1 cellular context compared by ENCODE assay signal in the genomic region with DNA sequence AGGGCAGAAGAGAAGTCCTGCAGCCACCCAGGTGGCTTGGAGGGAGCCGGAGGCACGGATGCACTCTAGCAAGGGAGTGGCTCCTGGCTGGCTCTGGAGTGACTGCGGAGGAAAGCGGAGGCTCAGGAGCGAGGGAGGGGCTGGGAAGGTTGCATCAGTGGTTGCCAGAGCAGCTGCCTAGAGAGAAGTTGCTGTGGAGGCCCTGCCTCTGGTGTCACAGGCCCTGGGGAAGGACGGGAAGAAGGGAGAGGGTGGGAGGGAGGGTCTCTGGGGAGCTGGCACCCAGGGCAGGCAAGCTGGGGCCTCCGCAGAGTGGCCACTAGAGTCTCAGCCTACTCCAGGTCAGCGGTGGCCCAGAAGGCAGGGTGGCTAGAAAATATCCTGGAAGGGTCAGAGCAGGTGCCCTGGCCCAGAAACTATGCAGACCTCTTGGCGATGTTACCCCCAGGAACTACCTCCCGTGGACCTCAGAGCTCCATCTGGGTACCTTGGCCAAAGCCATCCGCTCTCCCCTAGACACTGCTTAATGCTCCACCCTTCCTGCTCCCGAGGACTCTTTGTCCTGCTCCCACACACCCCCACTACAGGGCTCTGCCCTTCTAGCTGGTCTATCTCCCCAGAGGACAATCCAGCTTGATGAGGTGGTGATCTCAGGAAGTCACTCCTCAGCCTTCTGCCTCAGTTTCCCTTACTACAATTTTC.
TF ChIP-seq lines count a peak whose summit lies in the region.

No MANE protein-coding gene starts in this region.

TF ChIP-seq in GM23338, 12 proteins besides CTCF, POLR2A, EP300 and RAD21 (continued from another document):
- TF ChIP-seq, protein P1, sequence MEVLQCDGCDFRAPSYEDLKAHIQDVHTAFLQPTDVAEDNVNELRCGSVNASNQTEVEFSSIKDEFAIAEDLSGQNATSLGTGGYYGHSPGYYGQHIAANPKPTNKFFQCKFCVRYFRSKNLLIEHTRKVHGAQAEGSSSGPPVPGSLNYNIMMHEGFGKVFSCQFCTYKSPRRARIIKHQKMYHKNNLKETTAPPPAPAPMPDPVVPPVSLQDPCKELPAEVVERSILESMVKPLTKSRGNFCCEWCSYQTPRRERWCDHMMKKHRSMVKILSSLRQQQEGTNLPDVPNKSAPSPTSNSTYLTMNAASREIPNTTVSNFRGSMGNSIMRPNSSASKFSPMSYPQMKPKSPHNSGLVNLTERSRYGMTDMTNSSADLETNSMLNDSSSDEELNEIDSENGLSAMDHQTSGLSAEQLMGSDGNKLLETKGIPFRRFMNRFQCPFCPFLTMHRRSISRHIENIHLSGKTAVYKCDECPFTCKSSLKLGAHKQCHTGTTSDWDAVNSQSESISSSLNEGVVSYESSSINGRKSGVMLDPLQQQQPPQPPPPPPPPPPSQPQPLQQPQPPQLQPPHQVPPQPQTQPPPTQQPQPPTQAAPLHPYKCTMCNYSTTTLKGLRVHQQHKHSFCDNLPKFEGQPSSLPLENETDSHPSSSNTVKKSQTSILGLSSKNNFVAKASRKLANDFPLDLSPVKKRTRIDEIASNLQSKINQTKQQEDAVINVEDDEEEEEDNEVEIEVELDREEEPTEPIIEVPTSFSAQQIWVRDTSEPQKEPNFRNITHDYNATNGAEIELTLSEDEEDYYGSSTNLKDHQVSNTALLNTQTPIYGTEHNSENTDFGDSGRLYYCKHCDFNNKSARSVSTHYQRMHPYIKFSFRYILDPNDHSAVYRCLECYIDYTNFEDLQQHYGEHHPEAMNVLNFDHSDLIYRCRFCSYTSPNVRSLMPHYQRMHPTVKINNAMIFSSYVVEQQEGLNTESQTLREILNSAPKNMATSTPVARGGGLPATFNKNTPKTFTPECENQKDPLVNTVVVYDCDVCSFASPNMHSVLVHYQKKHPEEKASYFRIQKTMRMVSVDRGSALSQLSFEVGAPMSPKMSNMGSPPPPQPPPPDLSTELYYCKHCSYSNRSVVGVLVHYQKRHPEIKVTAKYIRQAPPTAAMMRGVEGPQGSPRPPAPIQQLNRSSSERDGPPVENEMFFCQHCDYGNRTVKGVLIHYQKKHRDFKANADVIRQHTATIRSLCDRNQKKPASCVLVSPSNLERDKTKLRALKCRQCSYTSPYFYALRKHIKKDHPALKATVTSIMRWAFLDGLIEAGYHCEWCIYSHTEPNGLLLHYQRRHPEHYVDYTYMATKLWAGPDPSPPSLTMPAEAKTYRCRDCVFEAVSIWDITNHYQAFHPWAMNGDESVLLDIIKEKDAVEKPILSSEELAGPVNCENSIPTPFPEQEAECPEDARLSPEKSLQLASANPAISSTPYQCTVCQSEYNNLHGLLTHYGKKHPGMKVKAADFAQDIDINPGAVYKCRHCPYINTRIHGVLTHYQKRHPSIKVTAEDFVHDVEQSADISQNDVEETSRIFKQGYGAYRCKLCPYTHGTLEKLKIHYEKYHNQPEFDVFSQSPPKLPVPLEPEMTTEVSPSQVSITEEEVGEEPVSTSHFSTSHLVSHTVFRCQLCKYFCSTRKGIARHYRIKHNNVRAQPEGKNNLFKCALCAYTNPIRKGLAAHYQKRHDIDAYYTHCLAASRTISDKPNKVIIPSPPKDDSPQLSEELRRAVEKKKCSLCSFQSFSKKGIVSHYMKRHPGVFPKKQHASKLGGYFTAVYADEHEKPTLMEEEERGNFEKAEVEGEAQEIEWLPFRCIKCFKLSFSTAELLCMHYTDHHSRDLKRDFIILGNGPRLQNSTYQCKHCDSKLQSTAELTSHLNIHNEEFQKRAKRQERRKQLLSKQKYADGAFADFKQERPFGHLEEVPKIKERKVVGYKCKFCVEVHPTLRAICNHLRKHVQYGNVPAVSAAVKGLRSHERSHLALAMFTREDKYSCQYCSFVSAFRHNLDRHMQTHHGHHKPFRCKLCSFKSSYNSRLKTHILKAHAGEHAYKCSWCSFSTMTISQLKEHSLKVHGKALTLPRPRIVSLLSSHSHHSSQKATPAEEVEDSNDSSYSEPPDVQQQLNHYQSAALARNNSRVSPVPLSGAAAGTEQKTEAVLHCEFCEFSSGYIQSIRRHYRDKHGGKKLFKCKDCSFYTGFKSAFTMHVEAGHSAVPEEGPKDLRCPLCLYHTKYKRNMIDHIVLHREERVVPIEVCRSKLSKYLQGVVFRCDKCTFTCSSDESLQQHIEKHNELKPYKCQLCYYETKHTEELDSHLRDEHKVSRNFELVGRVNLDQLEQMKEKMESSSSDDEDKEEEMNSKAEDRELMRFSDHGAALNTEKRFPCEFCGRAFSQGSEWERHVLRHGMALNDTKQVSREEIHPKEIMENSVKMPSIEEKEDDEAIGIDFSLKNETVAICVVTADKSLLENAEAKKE (CRISPR knock-in tag; IDR thresholded peaks at IDR 0.05), result peak; percentile 27; the same call in 1 of the 2 replicates
- peak; percentile 85; the same call in 1 of the 2 replicates for TF ChIP-seq ZNF114 (CRISPR knock-in tag; IDR thresholded peaks at IDR 0.05)
